38 cellular contexts compared by ENCODE assay signal in genomic region chr16:27046958-27047357, GRCh38. TPM values are rescaled to one million over a fixed set of nuclear protein-coding genes. Genes with fewer than 3 reads are reported as not detected.
"Had no signal": no experiment of that assay in that cellular context is flagged by ENCODE, and none has a peak within 500 bp of the region (broad histone marks: within the 10 kb centered on the region; RNA-seq: fewer than 3 reads in every experiment).

No MANE protein-coding gene starts in this region.

- H3K4me3 ChIP-seq: MG63 had no signal

- H3K36me3 ChIP-seq: MG63 had no signal

- DNase-seq: Karpas-422, Kasumi-1, MG63, MM.1S, MV-4-11, NCI-H1048, NCI-H1092, NCI-H1092 treated with DMSO at 0.1 percent for 48 hours, NCI-H1105, NCI-H1105 treated with DMSO at 0.1 percent for 48 hours, NCI-H1417, NCI-H1417 treated with DMSO at 0.1 percent for 48 hours, NCI-H1436, NCI-H1436 treated with DMSO at 0.1 percent for 48 hours, NCI-H146, NCI-H1694, NCI-H1694 treated with DMSO at 0.1 percent for 48 hours, NCI-H187, NCI-H187 treated with DMSO at 0.1 percent for 48 hours, NCI-H1930, NCI-H2029, NCI-H2029 treated with DMSO at 0.1 percent for 48 hours, NCI-H2081, NCI-H2081 treated with DMSO at 0.1 percent for 48 hours, NCI-H2107, NCI-H2171, NCI-H2171 treated with DMSO at 0.1 percent for 48 hours, NCI-H2227 treated with DMSO at 0.1 percent for 48 hours, NCI-H226, NCI-H345, NCI-H446, NCI-H446 treated with DMSO at 0.1 percent for 48 hours, NCI-H510A, NCI-H510A treated with DMSO at 0.1 percent for 48 hours had no signal

- H3K27me3 ChIP-seq: MG63 had no signal

RNA-seq across cellular contexts. Expression of gene C16orf82, which starts 19.8 kb away (rescaled TPM):
- total RNA-seq: LHCN-M2, M059J, MCF 10A, NCI-H460 had no signal
